In genomic region chr15:97755726-97756125, GRCh38 we compare ENCODE assay signal across 29 cellular contexts.
"Had no signal": no experiment of that assay in that cellular context is flagged by ENCODE, and none has a peak within 500 bp of the region (broad histone marks: within the 10 kb centered on the region; RNA-seq: fewer than 3 reads in every experiment).

No MANE protein-coding gene starts in this region.

- H3K9ac ChIP-seq: neural progenitor cell, parathyroid adenoma had no signal

- H3K36me3 ChIP-seq: neural progenitor cell, neutrophil, ovary, pancreas, right atrium auricular region, sigmoid colon, spleen had no signal

- H3K4me1 ChIP-seq: pancreas, parathyroid adenoma, psoas muscle, right atrium auricular region, spleen had no signal

- H3K9me3 Mint-ChIP-seq: naive thymus-derived CD8-positive, alpha-beta T cell; natural killer cell; natural killer cell treated with Interleukin-12 subunit alpha and Interleukin-12 subunit beta and Interleukin-15 and Interleukin-18, amount 100 ng/mL, for 72 hours; nephron had no signal

- DNase-seq: naive B cell; naive thymus-derived CD4-positive, alpha-beta T cell; naive thymus-derived CD8-positive, alpha-beta T cell; natural killer cell; nucleus accumbens; occipital lobe; ovary; pancreas; posterior cingulate gyrus; psoas muscle; retina; right cardiac atrium; sigmoid colon; spleen; stimulated activated CD4-positive, alpha-beta T cell treated with anti-CD3 and anti-CD28 coated beads, Interleukin-12 subunit alpha, Interleukin-12 subunit beta, amount 100 ng/mL, for 4 hours; stimulated activated CD4-positive, alpha-beta T cell treated with anti-CD3 and anti-CD28 coated beads, Interleukin-15, amount 100 ng/mL, for 24 hours; stimulated activated CD4-positive, alpha-beta T cell treated with anti-CD3 and anti-CD28 coated beads, Interleukin-1b, Interleukin-23, amount 100 ng/mL, for 48 hours; stimulated activated CD4-positive, alpha-beta T cell treated with anti-CD3 and anti-CD28 coated beads, Interleukin-2, amount 100 ng/mL, for 24 hours had no signal

- H3K4me3 ChIP-seq: neural progenitor cell, ovary, pancreas, psoas muscle, right atrium auricular region, sigmoid colon, skin epidermis, smooth muscle cell, spleen had no signal

- H3K36me3 Mint-ChIP-seq: naive B cell; naive thymus-derived CD4-positive, alpha-beta T cell; naive thymus-derived CD8-positive, alpha-beta T cell; natural killer cell; natural killer cell treated with Interleukin-12 subunit alpha and Interleukin-12 subunit beta and Interleukin-15 and Interleukin-18, amount 100 ng/mL, for 72 hours; neural progenitor cell had no signal

- H2AFZ ChIP-seq: neural progenitor cell, parathyroid adenoma had no signal

- H3K27ac ChIP-seq: neural progenitor cell, neutrophil, ovary, pancreas, parathyroid adenoma, psoas muscle, right atrium auricular region, sigmoid colon, skin epidermis, spleen had no signal

- H3K27ac Mint-ChIP-seq: naive thymus-derived CD4-positive, alpha-beta T cell; naive thymus-derived CD8-positive, alpha-beta T cell; natural killer cell; natural killer cell treated with Interleukin-12 subunit alpha and Interleukin-12 subunit beta and Interleukin-15 and Interleukin-18, amount 100 ng/mL, for 72 hours; nephron progenitor cell; neural progenitor cell; progenitor cell of endocrine pancreas had no signal

- ATAC-seq: naive thymus-derived CD4-positive, alpha-beta T cell; naive thymus-derived CD8-positive, alpha-beta T cell; natural killer cell; natural killer cell treated with Interleukin-12 subunit alpha and Interleukin-12 subunit beta and Interleukin-15 and Interleukin-18, amount 100 ng/mL, for 72 hours; right cardiac atrium had no signal

- H3K4me3 Mint-ChIP-seq: naive B cell; naive thymus-derived CD4-positive, alpha-beta T cell; naive thymus-derived CD8-positive, alpha-beta T cell; natural killer cell; natural killer cell treated with Interleukin-12 subunit alpha and Interleukin-12 subunit beta and Interleukin-15 and Interleukin-18, amount 100 ng/mL, for 72 hours; nephron progenitor cell; neural progenitor cell had no signal

- H3K4me2 ChIP-seq: neural progenitor cell, smooth muscle cell had no signal

- H3K4me1 Mint-ChIP-seq: naive B cell; naive thymus-derived CD8-positive, alpha-beta T cell; natural killer cell had no signal

- H3K9me3 ChIP-seq: neutrophil, ovary, pancreas, psoas muscle, right atrium auricular region, sigmoid colon, spleen had no signal

- FAIRE-seq: small intestine had no signal

- H3K79me2 ChIP-seq: parathyroid adenoma had no signal

- H3K27me3 ChIP-seq: neutrophil, ovary, pancreas, right atrium auricular region, sigmoid colon, spleen had no signal
